ENCODE assay signal across 1 cellular context in the genomic region with DNA sequence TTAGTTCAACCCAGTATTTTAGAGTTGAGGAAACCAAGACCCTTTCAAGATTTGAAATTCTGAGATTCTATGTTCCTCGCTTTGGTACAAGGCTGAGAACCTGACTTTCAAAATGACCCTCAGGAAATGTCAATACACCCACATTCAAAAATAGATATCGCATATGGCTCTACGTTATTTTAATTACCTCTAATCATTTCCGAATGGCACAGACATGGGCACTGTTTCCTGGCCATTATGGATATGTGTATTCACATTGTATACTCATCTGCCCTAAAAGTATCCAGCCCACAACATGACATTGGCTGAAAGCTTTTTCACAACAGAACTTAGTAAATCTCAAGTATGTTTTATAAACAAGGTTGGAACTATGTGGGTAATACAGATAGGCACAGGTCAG.
TF ChIP-seq lines count a peak whose summit lies in the region.

No MANE protein-coding gene starts in this region.

TF ChIP-seq in A549, 52 proteins besides CTCF, POLR2A, EP300 and RAD21 (continued from another document):
- TF ChIP-seq CBX2 (IDR thresholded peaks at IDR 0.05; ENCODE audit: borderline replicate concordance, low read depth) (no peak), POLR2AphosphoS2 (conservative IDR thresholded peaks at IDR 0.05; ENCODE audit: low read length) (no peak), BHLHE40 (IDR thresholded peaks at IDR 0.05; ENCODE audit: low read depth, low read length) (no peak), E2F6 (IDR thresholded peaks at IDR 0.05; ENCODE audit: borderline replicate concordance, low read depth) (no peak), HOXB13 (CRISPR knock-in tag; IDR thresholded peaks at IDR 0.05; ENCODE audit: low read depth) (no peak), GATA3 (IDR thresholded peaks at IDR 0.05; ENCODE audit: borderline replicate concordance) (no peak), HEYL (CRISPR knock-in tag; IDR thresholded peaks at IDR 0.05) (no peak), RCOR1 (IDR thresholded peaks at IDR 0.05; ENCODE audit: low read depth, low read length) (no peak), NFE2L2 (conservative IDR thresholded peaks at IDR 0.05; ENCODE audit: low read length) (no peak), HOXB5 (CRISPR knock-in tag; IDR thresholded peaks at IDR 0.05) (no peak), FOXS1 (CRISPR knock-in tag; IDR thresholded peaks at IDR 0.05) (no peak), ZC3H11A (IDR thresholded peaks at IDR 0.05) (no peak), CBX8 (IDR thresholded peaks at IDR 0.05) (no peak), MYC (IDR thresholded peaks at IDR 0.05; ENCODE audit: borderline replicate concordance, low read length) (no peak)
- TF ChIP-seq, protein P1, sequence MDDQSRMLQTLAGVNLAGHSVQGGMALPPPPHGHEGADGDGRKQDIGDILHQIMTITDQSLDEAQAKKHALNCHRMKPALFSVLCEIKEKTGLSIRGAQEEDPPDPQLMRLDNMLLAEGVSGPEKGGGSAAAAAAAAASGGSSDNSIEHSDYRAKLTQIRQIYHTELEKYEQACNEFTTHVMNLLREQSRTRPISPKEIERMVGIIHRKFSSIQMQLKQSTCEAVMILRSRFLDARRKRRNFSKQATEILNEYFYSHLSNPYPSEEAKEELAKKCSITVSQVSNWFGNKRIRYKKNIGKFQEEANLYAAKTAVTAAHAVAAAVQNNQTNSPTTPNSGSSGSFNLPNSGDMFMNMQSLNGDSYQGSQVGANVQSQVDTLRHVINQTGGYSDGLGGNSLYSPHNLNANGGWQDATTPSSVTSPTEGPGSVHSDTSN (IDR thresholded peaks at IDR 0.05) = no peak
